2 cellular contexts compared by ENCODE assay signal in genomic region chr4:87299898-87300297, GRCh38.
TF ChIP-seq lines count a peak whose summit lies in the region.

No MANE protein-coding gene starts in this region.

TF ChIP-seq in GM23338, 12 proteins besides CTCF, POLR2A, EP300 and RAD21:
- TF ChIP-seq EZH2 (IDR thresholded peaks at IDR 0.05; ENCODE audit: low read depth, unreplicated experiment) (no peak), NANOG (IDR thresholded peaks at IDR 0.05; ENCODE audit: borderline replicate concordance) (no peak), JUNB (IDR thresholded peaks at IDR 0.05; ENCODE audit: unreplicated experiment) (no peak), EZH2phosphoT487 (IDR thresholded peaks at IDR 0.05; ENCODE audit: unreplicated experiment) (no peak), POLR2AphosphoS5 (IDR thresholded peaks at IDR 0.05; ENCODE audit: low read depth) (no peak), ETS1 (IDR thresholded peaks at IDR 0.05) (no peak), STAT1 (IDR thresholded peaks at IDR 0.05; ENCODE audit: unreplicated experiment) (no peak), CREB1 (CRISPR knock-in tag; IDR thresholded peaks at IDR 0.05; ENCODE audit: low read depth) (no peak), REST (IDR thresholded peaks at IDR 0.05; ENCODE audit: unreplicated experiment) (no peak), ZNF462 (CRISPR knock-in tag; IDR thresholded peaks at IDR 0.05) (no peak), ZNF331 (CRISPR knock-in tag; IDR thresholded peaks at IDR 0.05; ENCODE audit: low read depth) (no peak), ZNF114 (CRISPR knock-in tag; IDR thresholded peaks at IDR 0.05) (no peak)

TF ChIP-seq in HepG2, 621 proteins besides CTCF, POLR2A, EP300 and RAD21:
- no peak for TF ChIP-seq MBNL3 (CRISPR knock-in tag; conservative IDR thresholded peaks at IDR 0.05)
- no peak for TF ChIP-seq ZMYM3 (CRISPR knock-in tag; IDR thresholded peaks at IDR 0.05)
- no peak for TF ChIP-seq ZNF354B (CRISPR knock-in tag; IDR thresholded peaks at IDR 0.05)
- TF ChIP-seq PBX3 (CRISPR knock-in tag; IDR thresholded peaks at IDR 0.05; ENCODE audit: borderline replicate concordance), result no peak
- TF ChIP-seq TIGD3 (CRISPR knock-in tag; IDR thresholded peaks at IDR 0.05; ENCODE audit: borderline replicate concordance), result no peak
- no peak for TF ChIP-seq ZNF253 (CRISPR knock-in tag; IDR thresholded peaks at IDR 0.05; ENCODE audit: borderline replicate concordance)
- TF ChIP-seq ZBTB2 (CRISPR knock-in tag; IDR thresholded peaks at IDR 0.05; ENCODE audit: low read depth), result no peak
- no peak for TF ChIP-seq POLR2AphosphoS2 (IDR thresholded peaks at IDR 0.05; ENCODE audit: low read depth, low read length)
- no peak for TF ChIP-seq ZNF746 (CRISPR knock-in tag; IDR thresholded peaks at IDR 0.05)
